Comparison of ENCODE assay signal across 22 cellular contexts in the genomic region with DNA sequence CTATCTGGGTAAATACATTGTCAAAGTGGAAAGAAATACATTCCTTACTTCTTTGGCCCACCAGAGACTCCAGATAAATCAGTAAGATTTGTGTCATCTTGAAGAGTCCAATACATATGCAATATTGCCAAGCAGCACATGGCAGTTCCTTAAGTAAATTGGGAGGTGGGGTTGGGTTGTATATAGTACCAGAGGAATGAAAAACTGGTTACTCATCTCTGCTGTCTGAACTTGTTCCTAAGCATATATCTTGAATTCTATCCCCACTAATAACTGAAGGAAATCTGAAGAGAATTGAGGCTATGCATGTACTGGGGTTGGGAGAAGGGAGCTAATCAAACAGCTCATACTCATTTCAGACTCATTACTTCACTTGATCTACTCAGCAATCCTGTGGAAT. TPM values are rescaled to one million over a fixed set of nuclear protein-coding genes. Genes with fewer than 3 reads are reported as not detected.
DNase-seq lines count a peak whose midpoint lies in the region; ATAC-seq, FAIRE-seq and TF ChIP-seq lines count a peak whose summit lies in the region.
"Had no signal": no experiment of that assay in that cellular context is flagged by ENCODE, and none has a peak within 500 bp of the region (broad histone marks: within the 10 kb centered on the region; RNA-seq: fewer than 3 reads in every experiment).

No MANE protein-coding gene starts in this region.

- no peaks in the 10 kb centered on the region for H3K79me2 ChIP-seq in K562 (ENCODE audit: control insufficient read depth, insufficient read depth, low read length)

- intact Hi-C loops in K562 (cut with micrococcal nuclease), result no loop called here

- BruUV-seq in K562 (replicated peaks; lab: Mats Ljungman, UMichigan), result no TSS peak

- H3K9me3 ChIP-seq in RWPE2 (ENCODE audit: severe bottlenecking), result no peaks in the 10 kb centered on the region
- H3K9me3 ChIP-seq in K562 (replicated peaks; ENCODE audit: control insufficient read depth, insufficient read depth, low read depth, low read length), result no peaks in the 10 kb centered on the region; the same call in 1 of the 2 replicates
- no peaks in the 10 kb centered on the region for H3K9me3 ChIP-seq in CD8-positive, alpha-beta memory T cell (ENCODE audit: low read length)
- H3K9me3 ChIP-seq: A549; BE2C; BLaER1 treated with 17β-estradiol and CSF1 and Interleukin-3, amounts not matched to agents 10 nM and 100 nM; Caco-2 had no signal

- H3K9me1 ChIP-seq in K562 (ENCODE audit: control insufficient read depth, insufficient read depth, low read length), result no peaks in the 10 kb centered on the region

- no peaks in the 10 kb centered on the region for H3K4me1 Mint-ChIP-seq in CD8-positive, alpha-beta memory T cell
- H3K4me1 Mint-ChIP-seq: CD14-positive monocyte had no signal

- H3K4me3 Mint-ChIP-seq in CD8-positive, alpha-beta memory T cell, result no peak overlapping the region
- H3K4me3 Mint-ChIP-seq: CD14-positive monocyte; CD4-positive, alpha-beta T cell had no signal

- no peak for DNase-seq in RWPE2 (ENCODE audit: low spot score)
- no peak for DNase-seq in K562 (ENCODE audit: extremely low read depth in 1 of 4, low spot score in 3 of 4)
- no peak for DNase-seq in epithelial cell of prostate (ENCODE audit: low read depth, low spot score)
- no peak for DNase-seq in CD8-positive, alpha-beta memory T cell
- no peak for DNase-seq in H54 (ENCODE audit: insufficient read length, low spot score)
- DNase-seq: 8988T; ACHN; AML-193; BE2C; Caco-2; CD4-positive, alpha-beta T cell; DMS153; DND-41; GOT3; H7; HCEC 1CT had no signal

- no peak for TF ChIP-seq RAD21 in K562 (CRISPR knock-in tag; conservative IDR thresholded peaks at IDR 0.05 in 1 of 2, IDR thresholded peaks at IDR 0.05 in 1 of 2)

- peak overlapping the region; percentile 55; the same call in 1 of the 2 replicates for H2AFZ ChIP-seq in K562 (ENCODE audit: low read depth, low read length)

- no peaks in the 10 kb centered on the region for H3K9me3 Mint-ChIP-seq in CD8-positive, alpha-beta memory T cell
- H3K9me3 Mint-ChIP-seq: CD4-positive, alpha-beta T cell had no signal

- FAIRE-seq in K562 (lab: Jason Lieb, UNC) (no peak), H54 (lab: Jason Lieb, UNC) (no peak)
- FAIRE-seq: G401.6, GM12892 had no signal

- ATAC-seq in RWPE2 (ENCODE audit: low read depth) (peak; percentile 41), K562 (no peak), HG03571 (IDR thresholded peaks at IDR 0.05; ENCODE audit: unreplicated experiment) (no peak)
- ATAC-seq: A549 had no signal

- H4K20me1 ChIP-seq in K562 (replicated peaks; ENCODE audit: control insufficient read depth, insufficient read depth, low read length), result no peaks in the 10 kb centered on the region
- H4K20me1 ChIP-seq: BLaER1 treated with 17β-estradiol and CSF1 and Interleukin-3, amounts not matched to agents 10 nM and 100 nM had no signal

- H3K27me3 Mint-ChIP-seq in CD8-positive, alpha-beta memory T cell, result peaks cover 9 to 18% of the 10 kb centered on the region in 2 donors

- no peak for TF ChIP-seq EP300 in K562 (IDR thresholded peaks at IDR 0.05; ENCODE audit: low read length)

- no peak overlapping the region for H3K27ac Mint-ChIP-seq in CD8-positive, alpha-beta memory T cell
- H3K27ac Mint-ChIP-seq: CD14-positive monocyte; CD4-positive, alpha-beta T cell had no signal

- H3K27ac ChIP-seq in RWPE2 (ENCODE audit: poor library complexity, severe bottlenecking) (no peak overlapping the region), K562 (ENCODE audit: extremely low read depth, low read depth, low read length) (no peak overlapping the region), epithelial cell of prostate (peak overlapping the region; percentile 10)
- no peak overlapping the region for H3K27ac ChIP-seq in CD8-positive, alpha-beta memory T cell (ENCODE audit: low read depth, low read length)
- H3K27ac ChIP-seq: A549; BLaER1 treated with 17β-estradiol and CSF1 and Interleukin-3, amounts not matched to agents 10 nM and 100 nM had no signal

- CTCF ChIA-PET in K562 (lab: Yijun Ruan, JAX; ENCODE audit: low intra/inter-chr PET ratio), result no interaction called here
- CTCF ChIA-PET in CD8-positive, alpha-beta memory T cell (lab: Charles Lee), result no interaction called here

- H3K4me1 ChIP-seq in RWPE2 (ENCODE audit: insufficient read depth, poor library complexity, severe bottlenecking) (no peaks in the 10 kb centered on the region), K562 (replicated peaks in 1 of 2; ENCODE audit: control insufficient read depth in 2 of 2, insufficient read depth in 2 of 2, low read length in 2 of 2) (peaks cover 0 to 7% of the 10 kb centered on the region in 2 experiments; a peak in 3 of 5 replicates)
- H3K4me1 ChIP-seq in CD8-positive, alpha-beta memory T cell (ENCODE audit: insufficient read depth, low read length), result no peaks in the 10 kb centered on the region
- H3K4me1 ChIP-seq: A549; BE2C; BLaER1 treated with 17β-estradiol and CSF1 and Interleukin-3, amounts not matched to agents 10 nM and 100 nM; Caco-2 had no signal

- TF ChIP-seq CTCF in RWPE2 (IDR thresholded peaks at IDR 0.05; ENCODE audit: poor library complexity, severe bottlenecking) (no peak), K562 (IDR thresholded peaks at IDR 0.05 in 2 of 3, conservative IDR thresholded peaks at IDR 0.05 in 1 of 3; ENCODE audit: insufficient read depth in 2 of 3, low read depth in 1 of 3, low read length in 3 of 3) (no peak)

- no peaks in the 10 kb centered on the region for H3K27me3 ChIP-seq in RWPE2 (ENCODE audit: insufficient read depth, poor library complexity, severe bottlenecking)
- H3K27me3 ChIP-seq in K562 (ENCODE audit: control insufficient read depth in 2 of 2, insufficient read depth in 2 of 2, low read length in 2 of 2), result no peaks in the 10 kb centered on the region
- H3K27me3 ChIP-seq in CD8-positive, alpha-beta memory T cell (ENCODE audit: insufficient read depth, low read length, poor library complexity, severe bottlenecking), result no peaks in the 10 kb centered on the region
- H3K27me3 ChIP-seq: BE2C; BLaER1 treated with 17β-estradiol and CSF1 and Interleukin-3, amounts not matched to agents 10 nM and 100 nM had no signal

- TF ChIP-seq POLR2A in K562 (conservative IDR thresholded peaks at IDR 0.05) (no peak), H54 (IDR thresholded peaks at IDR 0.05; ENCODE audit: low read depth, low read length) (no peak)

- in situ Hi-C loops in K562 (cut with MboI), result no loop called here

- H3K36me3 ChIP-seq in RWPE2 (ENCODE audit: low read depth) (no peaks in the 10 kb centered on the region), K562 (ENCODE audit: control insufficient read depth, insufficient read depth, low read length) (no peaks in the 10 kb centered on the region)
- H3K36me3 ChIP-seq in CD8-positive, alpha-beta memory T cell (ENCODE audit: insufficient read depth, low read length), result no peaks in the 10 kb centered on the region
- H3K36me3 ChIP-seq: BE2C; BLaER1 treated with 17β-estradiol and CSF1 and Interleukin-3, amounts not matched to agents 10 nM and 100 nM had no signal

- H3K4me3 ChIP-seq in RWPE2 (ENCODE audit: severe bottlenecking) (no peak overlapping the region), K562 (no peak overlapping the region)
- H3K4me3 ChIP-seq in CD8-positive, alpha-beta memory T cell (ENCODE audit: low read length), result no peak overlapping the region
- H3K4me3 ChIP-seq: A549; BLaER1 treated with 17β-estradiol and CSF1 and Interleukin-3, amounts not matched to agents 10 nM and 100 nM had no signal

- H3K9ac ChIP-seq in K562 (ENCODE audit: insufficient read depth in 1 of 2, low read depth in 2 of 2, low read length in 2 of 2), result no peak overlapping the region
- H3K9ac ChIP-seq: BLaER1 treated with 17β-estradiol and CSF1 and Interleukin-3, amounts not matched to agents 10 nM and 100 nM had no signal

- H3K4me2 ChIP-seq in K562 (ENCODE audit: insufficient read depth, low read length), result no peak overlapping the region
- H3K4me2 ChIP-seq: A549; BLaER1 treated with 17β-estradiol and CSF1 and Interleukin-3, amounts not matched to agents 10 nM and 100 nM had no signal

- H3K36me3 Mint-ChIP-seq in CD8-positive, alpha-beta memory T cell, result no peaks in the 10 kb centered on the region
- H3K36me3 Mint-ChIP-seq: CD14-positive monocyte had no signal

- POLR2A ChIA-PET in K562 (lab: Yijun Ruan, JAX), result no interaction called here
- POLR2A ChIA-PET in CD8-positive, alpha-beta memory T cell (lab: Charles Lee), result no interaction called here

RNA-seq across cellular contexts. Expression of a gene that starts 14.8 kb away (rescaled TPM):
- 7.6 and 17.8 TPM in 2 replicates for total RNA-seq in K562 (2011; cell fraction: chromatin; rRNA removed; ENCODE audit: low replicate concordance)
- total RNA-seq in K562 (2011; cell fraction: nucleolus; rRNA removed), result 4.7 and 5.3 TPM in 2 replicates
- 9.1 and 16.0 TPM in 2 replicates for total RNA-seq in K562 (2011; cell fraction: nucleoplasm; rRNA removed)
- total RNA-seq in K562 (2014; rRNA removed) (63.3 and 82.6 TPM in 2 replicates), K562 (2014; rRNA removed; fragmentation: Illumina TruSeq; extraction: Trizol) (106 and 120 TPM in 2 replicates), K562 (2015; rRNA removed; fragmentation: Illumina TruSeq; extraction: Trizol) (75.7 and 84.5 TPM in 2 replicates), K562 (2021) (47.8 and 49.0 TPM in 2 replicates)
- polyA plus RNA-seq in K562 (2011; rRNA removed) (61.1 and 66.3 TPM in 2 replicates), K562 (2014; fragmentation: Illumina TruSeq; extraction: Trizol) (94.0 and 110 TPM in 2 replicates), K562 (2014; fragmentation: Nextera tagmentation; extraction: Ambion mirVana) (100 to 1,000 TPM; 153 to 178 TPM), K562 (2014; rRNA removed) (82.4 and 101 TPM in 2 replicates)
- polyA plus RNA-seq in K562 (2011; cell fraction: cytosol; rRNA removed), result 8.5 and 33.0 TPM in 2 replicates
- polyA plus RNA-seq in K562 (2011; cell fraction: nucleus; rRNA removed), result 5.0 and 15.6 TPM in 2 replicates
- polyA plus RNA-seq in K562 (2012), result 52.8 and 85.4 TPM in 2 replicates
- polyA minus RNA-seq in K562 (2011; rRNA and poly(A)+ RNA removed), result 27.1 and 39.1 TPM in 2 replicates
- 12.5 and 12.8 TPM in 2 replicates for polyA minus RNA-seq in K562 (2011; cell fraction: cytosol; rRNA and poly(A)+ RNA removed)
- polyA minus RNA-seq in K562 (2011; cell fraction: nucleus; rRNA and poly(A)+ RNA removed), result 3.6 and 10.7 TPM in 2 replicates
- 10 to 100 TPM; 25.7 to 26.4 TPM for total RNA-seq in CD8-positive, alpha-beta memory T cell
- 56.3 TPM for polyA plus RNA-seq in CD8-positive, alpha-beta memory T cell

RNA-seq across cellular contexts. Expression of a gene that starts 25.2 kb away (rescaled TPM):
- total RNA-seq in K562 (2011; cell fraction: chromatin; rRNA removed; ENCODE audit: low replicate concordance), result 17.1 and 41.1 TPM in 2 replicates
- 12.8 and 16.2 TPM in 2 replicates for total RNA-seq in K562 (2011; cell fraction: nucleolus; rRNA removed)
- total RNA-seq in K562 (2011; cell fraction: nucleoplasm; rRNA removed), result 27.7 and 42.0 TPM in 2 replicates
- total RNA-seq in K562 (2014; rRNA removed) (246 and 255 TPM in 2 replicates), K562 (2014; rRNA removed; fragmentation: Illumina TruSeq; extraction: Trizol) (222 and 244 TPM in 2 replicates), K562 (2015; rRNA removed; fragmentation: Illumina TruSeq; extraction: Trizol) (147 and 154 TPM in 2 replicates), K562 (2021) (135 and 149 TPM in 2 replicates)
- polyA plus RNA-seq in K562 (2011; rRNA removed) (124 and 133 TPM in 2 replicates), K562 (2014; fragmentation: Illumina TruSeq; extraction: Trizol) (359 and 399 TPM in 2 replicates), K562 (2014; fragmentation: Nextera tagmentation; extraction: Ambion mirVana) (100 to 1,000 TPM in 1 of 2 experiments, 10 to 100 TPM in 1; 74.6 to 104 TPM), K562 (2014; rRNA removed) (309 and 343 TPM in 2 replicates)
- 22.6 and 64.0 TPM in 2 replicates for polyA plus RNA-seq in K562 (2011; cell fraction: cytosol; rRNA removed)
- polyA plus RNA-seq in K562 (2011; cell fraction: nucleus; rRNA removed), result 28.3 and 55.7 TPM in 2 replicates
- 203 and 235 TPM in 2 replicates for polyA plus RNA-seq in K562 (2012)
- 36.7 and 45.7 TPM in 2 replicates for polyA minus RNA-seq in K562 (2011; rRNA and poly(A)+ RNA removed)
- 17.1 and 18.0 TPM in 2 replicates for polyA minus RNA-seq in K562 (2011; cell fraction: cytosol; rRNA and poly(A)+ RNA removed)
- 8.5 and 23.7 TPM in 2 replicates for polyA minus RNA-seq in K562 (2011; cell fraction: nucleus; rRNA and poly(A)+ RNA removed)
- total RNA-seq in CD8-positive, alpha-beta memory T cell, result 10 to 100 TPM; 11.5 to 12.6 TPM
- polyA plus RNA-seq in CD8-positive, alpha-beta memory T cell, result 60.6 TPM

RNA-seq across cellular contexts. Expression of a gene that starts 36.4 kb away (rescaled TPM):
- not detected in 2 replicates for total RNA-seq in K562 (2011; cell fraction: chromatin; rRNA removed; ENCODE audit: low replicate concordance)
- total RNA-seq in K562 (2011; cell fraction: nucleolus; rRNA removed), result not detected in 2 replicates
- not detected in 2 replicates for total RNA-seq in K562 (2011; cell fraction: nucleoplasm; rRNA removed)
- total RNA-seq in K562 (2014; rRNA removed) (0.18 and 0.24 TPM in 2 replicates), K562 (2014; rRNA removed; fragmentation: Illumina TruSeq; extraction: Trizol) (not detected in 2 replicates), K562 (2015; rRNA removed; fragmentation: Illumina TruSeq; extraction: Trizol) (not detected in 2 replicates), K562 (2021) (not detected in 2 replicates)
- polyA plus RNA-seq in K562 (2011; rRNA removed) (not detected in 2 replicates), K562 (2014; fragmentation: Illumina TruSeq; extraction: Trizol) (0.10 TPM in 1 of 2 replicates, not detected in the other), K562 (2014; fragmentation: Nextera tagmentation; extraction: Ambion mirVana) (not detected), K562 (2014; rRNA removed) (0.07 TPM in 1 of 2 replicates, not detected in the other)
- not detected in 2 replicates for polyA plus RNA-seq in K562 (2011; cell fraction: cytosol; rRNA removed)
- not detected in 2 replicates for polyA plus RNA-seq in K562 (2011; cell fraction: nucleus; rRNA removed)
- not detected in 2 replicates for polyA plus RNA-seq in K562 (2012)
- polyA minus RNA-seq in K562 (2011; rRNA and poly(A)+ RNA removed), result not detected in 2 replicates
- not detected in 2 replicates for polyA minus RNA-seq in K562 (2011; cell fraction: cytosol; rRNA and poly(A)+ RNA removed)
- not detected in 2 replicates for polyA minus RNA-seq in K562 (2011; cell fraction: nucleus; rRNA and poly(A)+ RNA removed)
- not detected for total RNA-seq in CD8-positive, alpha-beta memory T cell
- polyA plus RNA-seq in CD8-positive, alpha-beta memory T cell, result not detected
- total RNA-seq: Caco-2; CD4-positive, alpha-beta T cell had no signal
- polyA plus RNA-seq: A549, CD14-positive monocyte had no signal
